ENCODE assay signal across 8 cellular contexts in the genomic region with DNA sequence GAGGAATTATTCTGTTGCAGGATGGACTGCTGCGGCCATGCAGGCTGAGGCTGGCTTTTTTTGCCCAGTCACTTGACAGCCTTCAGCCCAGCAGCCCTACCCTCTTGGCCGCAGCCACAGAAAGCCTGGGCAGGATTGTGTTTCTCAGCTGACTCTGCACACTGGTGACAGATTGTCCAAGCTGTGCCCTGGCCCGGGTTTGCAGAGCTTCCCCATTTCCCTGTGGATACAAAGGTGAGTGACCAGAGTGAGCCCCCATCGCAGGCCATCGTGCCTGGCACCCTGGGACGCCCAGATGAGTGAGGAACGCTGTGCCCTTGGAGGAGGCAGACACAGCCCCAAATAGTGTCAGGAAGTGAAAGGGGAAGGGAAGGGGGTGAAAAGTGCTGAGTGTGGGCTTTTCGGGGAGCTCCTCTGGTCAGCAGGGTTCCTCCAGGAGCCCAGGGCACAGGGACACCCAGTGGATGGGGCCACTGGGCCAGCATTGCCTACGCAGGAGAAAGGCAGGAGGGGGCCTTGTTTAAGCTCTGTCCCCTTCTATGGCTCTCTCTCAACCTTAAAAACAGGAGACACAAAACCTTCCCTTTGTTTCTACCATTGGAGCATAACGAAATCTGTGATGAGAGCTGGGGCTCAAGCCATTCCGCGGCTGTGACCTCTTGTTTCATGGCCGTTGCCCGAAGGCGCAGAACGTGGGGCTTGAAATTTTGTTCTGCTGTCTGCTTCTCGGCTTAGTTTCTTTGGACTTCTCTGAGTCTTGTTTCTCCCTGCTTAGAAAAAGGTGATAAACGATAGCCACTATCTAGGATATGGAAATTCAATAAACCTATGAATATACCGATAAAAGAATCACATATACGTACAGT.
A peak's percentile ranks its signal among the peaks of the same experiment; 100 is the strongest.
DNase-seq lines count a peak whose midpoint lies in the region; ATAC-seq and TF ChIP-seq lines count a peak whose summit lies in the region.

No MANE protein-coding gene starts in this region.

- H3K27ac ChIP-seq in cardiac muscle cell (peak overlapping the region; percentile 77), osteoblast (ENCODE audit: low read depth, low read length) (no peak overlapping the region)

- TF ChIP-seq CTCF in cardiac muscle cell (IDR thresholded peaks at IDR 0.05; ENCODE audit: low read depth, low read length) = no peak
- TF ChIP-seq CTCF in osteoblast (IDR thresholded peaks at IDR 0.05; ENCODE audit: extremely low read depth, low read depth, low read length) = no peak

- ATAC-seq in T-helper 17 cell = peak; percentile 28
- ATAC-seq in GM19397 (IDR thresholded peaks at IDR 0.05; ENCODE audit: unreplicated experiment) = no peak

- H3K27me3 ChIP-seq in cardiac muscle cell (no peaks in the 10 kb centered on the region), osteoblast (ENCODE audit: insufficient read depth, low read length) (no peaks in the 10 kb centered on the region)

- H3K36me3 Mint-ChIP-seq in T-helper 17 cell (ENCODE audit: low read depth) = peaks cover 2% of the 10 kb centered on the region

- peaks cover 28% of the 10 kb centered on the region for H3K27me3 Mint-ChIP-seq in T-helper 17 cell

- H3K4me3 ChIP-seq in cardiac muscle cell = no peak overlapping the region
- H3K4me3 ChIP-seq in osteoblast (ENCODE audit: insufficient read depth, low read length) = no peak overlapping the region

- peaks cover 3% of the 10 kb centered on the region for H3K4me1 Mint-ChIP-seq in T-helper 17 cell

- DNase-seq in Ammon's horn (ENCODE audit: low spot score) (peak; percentile 64), T-helper 17 cell (no peak), cardiac muscle cell (ENCODE audit: low read depth in 1 of 2, low spot score in 1 of 2) (peak in 1 of 2 donors; percentile 34), osteoblast (ENCODE audit: insufficient read length, low spot score, missing footprints) (no peak), DMS153 (lab: John Stamatoyannopoulos, UW) (no peak), activated T-cell treated with anti-CD3 and anti-CD28 coated beads for 4 hours (no peak), NCI-H2196 (lab: John Stamatoyannopoulos, UW; ENCODE audit: unreplicated experiment) (no peak)

- H3K4me2 ChIP-seq in osteoblast (ENCODE audit: insufficient read depth, low read length) = no peak overlapping the region

- H3K4me3 Mint-ChIP-seq in T-helper 17 cell = no peak overlapping the region

- H3K79me2 ChIP-seq in osteoblast (ENCODE audit: insufficient read depth, low read length) = no peaks in the 10 kb centered on the region

- H3K9me3 ChIP-seq in T-helper 17 cell (ENCODE audit: control insufficient read depth, low read length, poor library complexity, severe bottlenecking) = no peaks in the 10 kb centered on the region
- no peaks in the 10 kb centered on the region for H3K9me3 ChIP-seq in cardiac muscle cell (ENCODE audit: low read depth)
- H3K9me3 ChIP-seq in osteoblast (ENCODE audit: low read depth, low read length) = no peaks in the 10 kb centered on the region

- no peaks in the 10 kb centered on the region for H4K20me1 ChIP-seq in osteoblast (ENCODE audit: insufficient read depth, low read length)

- no peak overlapping the region for H3K27ac Mint-ChIP-seq in T-helper 17 cell

- H3K4me1 ChIP-seq in cardiac muscle cell (ENCODE audit: low read depth) = peaks cover 30% of the 10 kb centered on the region
- H3K4me1 ChIP-seq in osteoblast (ENCODE audit: insufficient read depth, low read length) = peaks cover 18% of the 10 kb centered on the region

- peak overlapping the region; percentile 2 for H2AFZ ChIP-seq in osteoblast (ENCODE audit: low read length)

- H3K36me3 ChIP-seq in cardiac muscle cell (no peaks in the 10 kb centered on the region), osteoblast (ENCODE audit: insufficient read depth, low read length) (no peaks in the 10 kb centered on the region)
